ENCODE assay signal across 25 cellular contexts in the genomic region with DNA sequence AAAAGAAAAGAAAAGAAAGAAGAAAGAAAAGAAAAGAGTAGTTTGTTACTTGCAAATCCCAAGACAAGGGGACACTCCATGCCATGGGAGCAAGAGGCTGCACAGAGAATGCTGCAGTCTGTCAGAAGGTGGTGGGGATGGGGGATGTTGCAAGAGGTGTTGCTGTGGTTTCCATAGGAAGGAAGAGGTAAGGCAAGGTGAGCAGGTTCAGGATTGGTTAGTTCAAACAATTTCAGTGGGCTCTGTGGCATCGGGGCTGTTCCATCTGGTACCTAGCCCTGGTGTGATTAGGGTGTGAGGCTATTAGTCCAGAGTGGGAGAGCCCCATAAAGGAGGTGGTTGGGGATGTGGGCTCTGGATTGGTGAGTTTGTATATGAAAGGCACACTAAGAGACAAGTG.
A peak's percentile ranks its signal among the peaks of the same experiment; 100 is the strongest.
DNase-seq lines count a peak whose midpoint lies in the region; ATAC-seq and TF ChIP-seq lines count a peak whose summit lies in the region.
"Had no signal": no experiment of that assay in that cellular context is flagged by ENCODE, and none has a peak within 500 bp of the region (broad histone marks: within the 10 kb centered on the region; RNA-seq: fewer than 3 reads in every experiment).

No MANE protein-coding gene starts in this region.

- WGBS in esophagus muscularis mucosa = 90% methylated on average over 1 of the region's 1 CpG

- no peak for ATAC-seq in GM21529 (IDR thresholded peaks at IDR 0.05; ENCODE audit: unreplicated experiment)
- ATAC-seq: GM12878 had no signal

- TF ChIP-seq EP300 in esophagus muscularis mucosa (IDR thresholded peaks at IDR 0.05) = no peak

- peaks cover 5% of the 10 kb centered on the region for H3K27me3 Mint-ChIP-seq in type B pancreatic cell

- peaks cover 0 to 22% (median 0%) of the 10 kb centered on the region in 4 donors for H3K27me3 ChIP-seq in esophagus muscularis mucosa
- H3K27me3 ChIP-seq: BE2C, BLaER1 had no signal

- TF ChIP-seq CTCF in esophagus muscularis mucosa (IDR thresholded peaks at IDR 0.05) (no peak), type B pancreatic cell (conservative IDR thresholded peaks at IDR 0.05) (no peak)

- no peaks in the 10 kb centered on the region for H3K4me1 ChIP-seq in esophagus muscularis mucosa
- H3K4me1 ChIP-seq: BE2C, BLaER1 had no signal

- no peaks in the 10 kb centered on the region for H3K9me3 ChIP-seq in esophagus muscularis mucosa
- H3K9me3 ChIP-seq: BE2C, BLaER1 had no signal

- no peak overlapping the region for H3K4me3 Mint-ChIP-seq in type B pancreatic cell
- H3K4me3 Mint-ChIP-seq: CD14-positive monocyte; CD4-positive, alpha-beta memory T cell; CD4-positive, CD25-positive, alpha-beta regulatory T cell; CD8-positive, alpha-beta memory T cell had no signal

- H3K36me3 Mint-ChIP-seq in type B pancreatic cell = no peaks in the 10 kb centered on the region
- H3K36me3 Mint-ChIP-seq: CD14-positive monocyte; CD4-positive, alpha-beta memory T cell; CD4-positive, CD25-positive, alpha-beta regulatory T cell; CD8-positive, alpha-beta memory T cell had no signal

- H3K4me1 Mint-ChIP-seq in type B pancreatic cell (ENCODE audit: unreplicated experiment) = no peaks in the 10 kb centered on the region
- H3K4me1 Mint-ChIP-seq: CD14-positive monocyte had no signal

- intact Hi-C loops in esophagus muscularis mucosa (cut with DNase I) = no loop called here

- no peaks in the 10 kb centered on the region for H3K36me3 ChIP-seq in esophagus muscularis mucosa
- H3K36me3 ChIP-seq: BE2C, BLaER1 had no signal

- H3K27ac ChIP-seq in esophagus muscularis mucosa (replicated peaks in 1 of 4) = no peak overlapping the region
- H3K27ac ChIP-seq: BLaER1 had no signal

- H3K9me3 Mint-ChIP-seq in type B pancreatic cell = no peaks in the 10 kb centered on the region
- H3K9me3 Mint-ChIP-seq: CD14-positive monocyte; CD4-positive, alpha-beta memory T cell had no signal

- H3K27ac Mint-ChIP-seq in type B pancreatic cell = no peak overlapping the region
- H3K27ac Mint-ChIP-seq: CD4-positive, alpha-beta memory T cell; CD4-positive, CD25-positive, alpha-beta regulatory T cell had no signal

- no peak overlapping the region for H3K4me3 ChIP-seq in esophagus muscularis mucosa
- H3K4me3 ChIP-seq: BLaER1, GM12878 had no signal

- TF ChIP-seq POLR2A in esophagus muscularis mucosa (IDR thresholded peaks at IDR 0.05; ENCODE audit: low read depth) = no peak

- DNase-seq in activated CD8-positive, alpha-beta memory T cell treated with anti-CD3 and anti-CD28 coated beads for 24 hours = peak; percentile 24
- no peak for DNase-seq in activated CD8-positive, alpha-beta memory T cell treated with anti-CD3 and anti-CD28 coated beads, Interleukin-2, amount 50 U/mL, for 48 hours
- DNase-seq in ecto neural progenitor cell (ENCODE audit: low spot score) (peak; percentile 17), esophagus muscularis mucosa (ENCODE audit: extremely low spot score) (peak; percentile 84), type B pancreatic cell (ENCODE audit: extremely low spot score, unreplicated experiment) (peak; percentile 11), activated gamma-delta T cell (lab: John Stamatoyannopoulos, UW) (no peak)
- DNase-seq: 8988T; ACHN; BE2C; C1 segment of cervical spinal cord; CD4-positive, alpha-beta memory T cell; CD4-positive, CD25-positive, alpha-beta regulatory T cell; CD8-positive, alpha-beta memory T cell; COR-L47; DMS 273 treated with DMSO at 0.1 percent for 48 hours; DMS153; DMS53; DMS79; DND-41; EL; GDM1 had no signal

Comparison
In these comparisons a context has a peak if more than half of its experiments do, and no peak if none do; other contexts are left out.
1. DNase-seq: peak in activated CD8-positive, alpha-beta memory T cell treated with anti-CD3 and anti-CD28 coated beads for 24 hours (single experiment), ecto neural progenitor cell (single experiment), esophagus muscularis mucosa (single experiment) and type B pancreatic cell (single experiment); none in activated CD8-positive, alpha-beta memory T cell treated with anti-CD3 and anti-CD28 coated beads, Interleukin-2, amount 50 U/mL, for 48 hours (single experiment) and activated gamma-delta T cell (single experiment).